In genomic region chr2:71822463-71822862, GRCh38 we compare ENCODE assay signal across 24 cellular contexts.
"Had no signal": no experiment of that assay in that cellular context is flagged by ENCODE, and none has a peak within 500 bp of the region (broad histone marks: within the 10 kb centered on the region; RNA-seq: fewer than 3 reads in every experiment).

No MANE protein-coding gene starts in this region.

- H3K27me3 ChIP-seq: ovary, right atrium auricular region, right lobe of liver, tibial nerve, uterus had no signal

- H3K9me3 Mint-ChIP-seq: natural killer cell treated with Interleukin-12 subunit alpha and Interleukin-12 subunit beta and Interleukin-15 and Interleukin-18, amount 100 ng/mL, for 72 hours; stimulated activated naive CD8-positive, alpha-beta T cell treated with anti-CD3 and anti-CD28 coated beads, Interleukin-15, amount 100 ng/mL, for 72 hours; type B pancreatic cell had no signal

- H3K9me3 ChIP-seq: mucosa of descending colon, ovary, right lobe of liver, uterus had no signal

- ATAC-seq: mucosa of descending colon; naive thymus-derived CD4-positive, alpha-beta T cell; natural killer cell treated with Interleukin-12 subunit alpha and Interleukin-12 subunit beta and Interleukin-15 and Interleukin-18, amount 100 ng/mL, for 72 hours; right lobe of liver; stimulated activated memory B cell treated with anti-CD40 and anti-IgM and Interleukin-4, amounts not matched to agents 10 μg/mL and 1 μg/mL and 100 μg/mL, for 72 hours; stimulated activated naive CD8-positive, alpha-beta T cell treated with anti-CD3 and anti-CD28 coated beads, Interleukin-15, amount 100 ng/mL, for 72 hours had no signal

- H3K36me3 ChIP-seq: left ventricle myocardium inferior, ovary, right atrium auricular region, right lobe of liver, tibial nerve, uterus had no signal

- H3K27me3 Mint-ChIP-seq: stimulated activated memory B cell treated with anti-CD40 and anti-IgM and Interleukin-4, amounts not matched to agents 10 μg/mL and 1 μg/mL and 100 μg/mL, for 72 hours; type B pancreatic cell had no signal

- H3K4me1 ChIP-seq: right atrium auricular region, tibial nerve, uterus had no signal

- H3K4me3 ChIP-seq: left ventricle myocardium inferior, lung, mucosa of descending colon, ovary, right atrium auricular region, right lobe of liver, smooth muscle cell, tibial nerve, uterus had no signal

- DNase-seq: islet precursor cell; left ventricle myocardium inferior; midbrain; mucosa of descending colon; naive thymus-derived CD4-positive, alpha-beta T cell; ovary; right lobe of liver; stimulated activated CD4-positive, alpha-beta T cell treated with anti-CD3 and anti-CD28 coated beads, Interleukin-1b, Interleukin-23, amount 100 ng/mL, for 48 hours; stimulated activated CD4-positive, alpha-beta T cell treated with anti-CD3 and anti-CD28 coated beads, Interleukin-2, amount 100 ng/mL, for 48 hours; stimulated activated CD4-positive, alpha-beta T cell treated with anti-CD3 and anti-CD28 coated beads, Interleukin-4, amount 100 ng/mL, for 4 hours; stimulated activated CD8-positive, alpha-beta memory T cell treated with anti-CD3 and anti-CD28 coated beads, Interleukin-4, amount 100 ng/mL, for 48 hours; stimulated activated naive CD4-positive, alpha-beta T cell treated with Interleukin-2 at 50 U/mL for 16 hours; stimulated activated naive CD8-positive, alpha-beta T cell treated with anti-CD3 and anti-CD28 coated beads, Interleukin-15, amount 100 ng/mL, for 72 hours; substantia nigra; uterus had no signal

- H3K27ac Mint-ChIP-seq: memory B cell; naive thymus-derived CD4-positive, alpha-beta T cell; natural killer cell treated with Interleukin-12 subunit alpha and Interleukin-12 subunit beta and Interleukin-15 and Interleukin-18, amount 100 ng/mL, for 72 hours; progenitor cell of endocrine pancreas; stimulated activated memory B cell treated with anti-CD40 and anti-IgM and Interleukin-4, amounts not matched to agents 10 μg/mL and 1 μg/mL and 100 μg/mL, for 72 hours; stimulated activated naive CD8-positive, alpha-beta T cell treated with anti-CD3 and anti-CD28 coated beads, Interleukin-15, amount 100 ng/mL, for 72 hours; type B pancreatic cell had no signal

- H3K27ac ChIP-seq: left ventricle myocardium inferior, ovary, right atrium auricular region, right lobe of liver, tibial nerve, uterus had no signal

- H3K4me2 ChIP-seq: smooth muscle cell had no signal

- H3K4me1 Mint-ChIP-seq: memory B cell; naive thymus-derived CD4-positive, alpha-beta T cell; stimulated activated memory B cell treated with anti-CD40 and anti-IgM and Interleukin-4, amounts not matched to agents 10 μg/mL and 1 μg/mL and 100 μg/mL, for 72 hours; stimulated activated naive CD8-positive, alpha-beta T cell treated with anti-CD3 and anti-CD28 coated beads, Interleukin-15, amount 100 ng/mL, for 72 hours had no signal

- H3K4me3 Mint-ChIP-seq: memory B cell; naive thymus-derived CD4-positive, alpha-beta T cell; natural killer cell treated with Interleukin-12 subunit alpha and Interleukin-12 subunit beta and Interleukin-15 and Interleukin-18, amount 100 ng/mL, for 72 hours; stimulated activated memory B cell treated with anti-CD40 and anti-IgM and Interleukin-4, amounts not matched to agents 10 μg/mL and 1 μg/mL and 100 μg/mL, for 72 hours; stimulated activated naive CD8-positive, alpha-beta T cell treated with anti-CD3 and anti-CD28 coated beads, Interleukin-15, amount 100 ng/mL, for 72 hours; type B pancreatic cell had no signal

- H3K36me3 Mint-ChIP-seq: memory B cell; naive thymus-derived CD4-positive, alpha-beta T cell; natural killer cell treated with Interleukin-12 subunit alpha and Interleukin-12 subunit beta and Interleukin-15 and Interleukin-18, amount 100 ng/mL, for 72 hours; stimulated activated memory B cell treated with anti-CD40 and anti-IgM and Interleukin-4, amounts not matched to agents 10 μg/mL and 1 μg/mL and 100 μg/mL, for 72 hours; type B pancreatic cell had no signal
